Comparison of ENCODE assay signal across 10 cellular contexts in the genomic region with DNA sequence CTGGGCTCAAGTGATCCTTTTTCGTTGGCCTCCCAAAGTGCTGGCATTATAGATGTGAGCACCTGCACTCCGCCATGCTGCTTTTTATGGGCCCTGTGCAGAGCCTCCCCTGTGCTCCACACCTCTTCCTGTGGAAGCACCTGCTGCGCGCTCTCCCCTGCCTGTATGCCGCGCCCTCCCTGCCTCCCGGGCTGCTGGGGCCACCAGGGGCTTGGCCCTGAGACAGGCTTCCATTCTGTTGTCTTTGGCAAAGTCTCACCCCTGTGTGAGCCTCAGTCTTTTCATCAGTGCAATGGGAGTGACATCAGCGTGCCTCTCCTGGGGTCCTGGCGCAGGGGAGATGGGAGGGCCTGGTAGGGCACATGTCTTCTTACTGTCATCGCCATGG. TPM values are rescaled to one million over a fixed set of nuclear protein-coding genes. Genes with fewer than 3 reads are reported as not detected.
DNase-seq lines count a peak whose midpoint lies in the region; ATAC-seq and TF ChIP-seq lines count a peak whose summit lies in the region.
"Had no signal": no experiment of that assay in that cellular context is flagged by ENCODE, and none has a peak within 500 bp of the region (broad histone marks: within the 10 kb centered on the region; RNA-seq: fewer than 3 reads in every experiment).

No MANE protein-coding gene starts in this region.

- H3K27me3 Mint-ChIP-seq in activated T-helper 1 cell treated with anti-CD3 and anti-CD28 coated beads, Interleukin-12 subunit alpha, Interleukin-12 subunit beta, Interleukin-2, Interleukin-4 antibody, amounts not matched to agents 30 ng/mL and 10 ng/mL and 1 ng/mL, durations not matched to agents 14 hours and 24 hours and 36 hours (ENCODE audit: insufficient read depth) = no peaks in the 10 kb centered on the region
- peaks cover 6 to 22% (median 16%) of the 10 kb centered on the region in 3 donors for H3K27me3 Mint-ChIP-seq in immature natural killer cell (ENCODE audit: low read depth in 3 of 3)

- H3K4me3 ChIP-seq in thoracic aorta = peak overlapping the region; percentile 82

- peaks cover 39% of the 10 kb centered on the region for H3K36me3 ChIP-seq in thoracic aorta

- intact Hi-C loops in activated T-helper 1 cell treated with anti-CD3 and anti-CD28 coated beads, Interleukin-12 subunit alpha, Interleukin-12 subunit beta, Interleukin-2, Interleukin-4 antibody, amounts not matched to agents 30 ng/mL and 10 ng/mL and 1 ng/mL, durations not matched to agents 14 hours and 24 hours and 36 hours (cut with micrococcal nuclease) = loop anchor here (5.0 kb wide), 3 partner anchors 236 to 376 kb away; partner anchors contain the start of genes ADAMTSL5, MBD3 and TCF3

- TF ChIP-seq CTCF in thoracic aorta (IDR thresholded peaks at IDR 0.05) = no peak

- ATAC-seq in thoracic aorta (ENCODE audit: insufficient number of reproducible peaks, low FRiP score, low read depth) = no peak

- peak overlapping the region; percentile 97 for H3K27ac Mint-ChIP-seq in activated T-helper 1 cell treated with anti-CD3 and anti-CD28 coated beads, Interleukin-12 subunit alpha, Interleukin-12 subunit beta, Interleukin-2, Interleukin-4 antibody, amounts not matched to agents 30 ng/mL and 10 ng/mL and 1 ng/mL, durations not matched to agents 14 hours and 24 hours and 36 hours
- H3K27ac Mint-ChIP-seq in immature natural killer cell = peak overlapping the region; percentile 77 to 90 (median 87)

- H3K4me3 Mint-ChIP-seq in activated T-helper 1 cell treated with anti-CD3 and anti-CD28 coated beads, Interleukin-12 subunit alpha, Interleukin-12 subunit beta, Interleukin-2, Interleukin-4 antibody, amounts not matched to agents 30 ng/mL and 10 ng/mL and 1 ng/mL, durations not matched to agents 14 hours and 24 hours and 36 hours = peak overlapping the region; percentile 93
- H3K4me3 Mint-ChIP-seq in immature natural killer cell = peak overlapping the region; percentile 76 to 85 (median 83)

- no peaks in the 10 kb centered on the region for H3K9me3 Mint-ChIP-seq in activated T-helper 1 cell treated with anti-CD3 and anti-CD28 coated beads, Interleukin-12 subunit alpha, Interleukin-12 subunit beta, Interleukin-2, Interleukin-4 antibody, amounts not matched to agents 30 ng/mL and 10 ng/mL and 1 ng/mL, durations not matched to agents 14 hours and 24 hours and 36 hours
- H3K9me3 Mint-ChIP-seq in immature natural killer cell = no peaks in the 10 kb centered on the region

- H3K27ac ChIP-seq in thoracic aorta = peak overlapping the region; percentile 93 to 98

- peak; percentile 33 for DNase-seq in activated T-cell treated with anti-CD3 and anti-CD28 coated beads for 48 hours (ENCODE audit: low read depth)
- no peak for DNase-seq in activated T-cell treated with anti-CD3 and anti-CD28 coated beads for 4 hours
- DNase-seq in activated T-helper 1 cell treated with anti-CD3 and anti-CD28 coated beads, Interleukin-12 subunit alpha, Interleukin-12 subunit beta, Interleukin-2, Interleukin-4 antibody, amounts not matched to agents 30 ng/mL and 10 ng/mL and 1 ng/mL, durations not matched to agents 14 hours and 24 hours and 36 hours (ENCODE audit: low spot score) = no peak
- no peak for DNase-seq in immature natural killer cell
- DNase-seq in thoracic aorta (ENCODE audit: low spot score) = no peak
- DNase-seq in NCI-H82 (lab: John Stamatoyannopoulos, UW) = no peak
- no peak for DNase-seq in activated CD8-positive, alpha-beta memory T cell treated with anti-CD3 and anti-CD28 coated beads, Interleukin-2, amount 50 U/mL, for 48 hours
- no peak for DNase-seq in DMS79 treated with DMSO at 0.1 percent for 48 hours (lab: John Stamatoyannopoulos, UW)
- DNase-seq: NK-92 treated with Interleukin-12 subunit alpha and Interleukin-12 subunit beta, amount 100 ng/mL, for 24 hours had no signal

- H3K9me3 ChIP-seq in thoracic aorta = no peaks in the 10 kb centered on the region

- H3K36me3 Mint-ChIP-seq in activated T-helper 1 cell treated with anti-CD3 and anti-CD28 coated beads, Interleukin-12 subunit alpha, Interleukin-12 subunit beta, Interleukin-2, Interleukin-4 antibody, amounts not matched to agents 30 ng/mL and 10 ng/mL and 1 ng/mL, durations not matched to agents 14 hours and 24 hours and 36 hours (ENCODE audit: low read depth) = peaks cover 44% of the 10 kb centered on the region
- H3K36me3 Mint-ChIP-seq in immature natural killer cell = peaks cover 10 to 21% (median 14%) of the 10 kb centered on the region in 3 donors

- peaks cover 28 to 48% of the 10 kb centered on the region in 2 donors for H3K4me1 ChIP-seq in thoracic aorta (ENCODE audit: control insufficient read depth in 1 of 2, low read depth in 2 of 2)

- no peaks in the 10 kb centered on the region for H3K27me3 ChIP-seq in thoracic aorta (replicated peaks; ENCODE audit: insufficient read depth)

- H3K4me1 Mint-ChIP-seq in activated T-helper 1 cell treated with anti-CD3 and anti-CD28 coated beads, Interleukin-12 subunit alpha, Interleukin-12 subunit beta, Interleukin-2, Interleukin-4 antibody, amounts not matched to agents 30 ng/mL and 10 ng/mL and 1 ng/mL, durations not matched to agents 14 hours and 24 hours and 36 hours (ENCODE audit: low read depth) = peaks cover 15% of the 10 kb centered on the region
- H3K4me1 Mint-ChIP-seq in immature natural killer cell = peaks cover 32 to 37% of the 10 kb centered on the region in 2 donors

RNA-seq across cellular contexts. Expression of gene FAM174C, which starts 1.3 kb away (rescaled TPM):
- 119 and 128 TPM in 2 replicates for total RNA-seq in activated T-helper 1 cell treated with anti-CD3 and anti-CD28 coated beads, Interleukin-12 subunit alpha, Interleukin-12 subunit beta, Interleukin-2, Interleukin-4 antibody, amounts not matched to agents 30 ng/mL and 10 ng/mL and 1 ng/mL, durations not matched to agents 14 hours and 24 hours and 36 hours
- 10 to 100 TPM; 50.5 to 98.4 (median 86.9) TPM for polyA plus RNA-seq in immature natural killer cell
- 10 to 100 TPM; 18.8 to 40.8 TPM for total RNA-seq in thoracic aorta

RNA-seq across cellular contexts. Expression of gene CIRBP, which starts 7.5 kb away (rescaled TPM):
- total RNA-seq in activated T-helper 1 cell treated with anti-CD3 and anti-CD28 coated beads, Interleukin-12 subunit alpha, Interleukin-12 subunit beta, Interleukin-2, Interleukin-4 antibody, amounts not matched to agents 30 ng/mL and 10 ng/mL and 1 ng/mL, durations not matched to agents 14 hours and 24 hours and 36 hours = 245 and 256 TPM in 2 replicates
- polyA plus RNA-seq in immature natural killer cell = 100 to 1,000 TPM; 146 to 246 (median 197) TPM
- 100 to 1,000 TPM; 492 to 644 TPM for total RNA-seq in thoracic aorta

RNA-seq across cellular contexts. Expression of gene EFNA2, which starts 9.1 kb away (rescaled TPM):
- not detected in 2 replicates for total RNA-seq in activated T-helper 1 cell treated with anti-CD3 and anti-CD28 coated beads, Interleukin-12 subunit alpha, Interleukin-12 subunit beta, Interleukin-2, Interleukin-4 antibody, amounts not matched to agents 30 ng/mL and 10 ng/mL and 1 ng/mL, durations not matched to agents 14 hours and 24 hours and 36 hours
- polyA plus RNA-seq in immature natural killer cell = not detected
- not detected for total RNA-seq in thoracic aorta
- total RNA-seq: myocyte had no signal

RNA-seq across cellular contexts. Expression of gene MIDN, which starts 28.2 kb away (rescaled TPM):
- 87.6 and 91.6 TPM in 2 replicates for total RNA-seq in activated T-helper 1 cell treated with anti-CD3 and anti-CD28 coated beads, Interleukin-12 subunit alpha, Interleukin-12 subunit beta, Interleukin-2, Interleukin-4 antibody, amounts not matched to agents 30 ng/mL and 10 ng/mL and 1 ng/mL, durations not matched to agents 14 hours and 24 hours and 36 hours
- 10 to 100 TPM in 2 of 3 donors, 1 to 10 TPM in 1; 4.9 to 16.0 (median 10.8) TPM for polyA plus RNA-seq in immature natural killer cell
- 100 to 1,000 TPM in 1 of 2 donors, 10 to 100 TPM in 1; 80.1 to 124 TPM for total RNA-seq in thoracic aorta

RNA-seq across cellular contexts. Expression of gene ATP5F1D, which starts 35.1 kb away (rescaled TPM):
- total RNA-seq in activated T-helper 1 cell treated with anti-CD3 and anti-CD28 coated beads, Interleukin-12 subunit alpha, Interleukin-12 subunit beta, Interleukin-2, Interleukin-4 antibody, amounts not matched to agents 30 ng/mL and 10 ng/mL and 1 ng/mL, durations not matched to agents 14 hours and 24 hours and 36 hours = 234 and 239 TPM in 2 replicates
- polyA plus RNA-seq in immature natural killer cell = 100 to 1,000 TPM; 145 to 310 (median 303) TPM
- total RNA-seq in thoracic aorta = 10 to 100 TPM; 40.4 to 45.1 TPM
